Comparison of ENCODE assay signal across 8 cellular contexts in the genomic region with DNA sequence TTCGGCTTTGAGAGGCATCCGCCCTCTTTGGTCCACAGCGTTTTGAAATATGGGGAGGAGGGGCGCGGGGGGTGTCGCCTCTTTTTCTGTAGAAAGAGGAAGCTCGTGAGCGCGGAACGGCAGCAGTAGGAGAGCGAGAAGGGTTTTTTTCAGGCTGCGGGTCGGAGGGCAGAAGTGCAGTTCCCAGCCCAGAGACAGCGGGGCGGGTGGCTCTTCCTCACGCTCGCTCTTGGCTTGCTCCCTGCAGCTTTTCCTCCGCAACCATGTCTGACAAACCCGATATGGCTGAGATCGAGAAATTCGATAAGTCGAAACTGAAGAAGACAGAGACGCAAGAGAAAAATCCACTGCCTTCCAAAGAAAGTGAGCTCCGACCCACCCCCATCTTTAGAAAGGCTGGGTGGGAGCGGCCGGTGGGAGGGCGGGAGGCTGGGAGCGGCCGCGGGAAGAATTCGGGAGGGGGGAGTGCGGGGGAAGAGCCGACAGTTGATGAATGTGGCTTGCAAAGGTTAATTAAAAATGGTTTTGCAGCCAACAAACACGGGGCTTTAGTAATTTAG. TPM values are rescaled to one million over a fixed set of nuclear protein-coding genes. Genes with fewer than 3 reads are reported as not detected.
DNase-seq lines count a peak whose midpoint lies in the region; ATAC-seq and TF ChIP-seq lines count a peak whose summit lies in the region.

No MANE protein-coding gene starts in this region.

- TF ChIP-seq POLR2A in ovary (IDR thresholded peaks at IDR 0.05) = no peak

- H3K27ac Mint-ChIP-seq in activated naive CD4-positive, alpha-beta T cell treated with anti-CD3 and anti-CD28 coated beads, Interleukin-2, amount 50 U/mL, for 24 hours = peak overlapping the region; percentile 98

- ATAC-seq in Right ventricle myocardium superior (ENCODE audit: poor library complexity) = peak; percentile 26
- ATAC-seq in GM18907 (IDR thresholded peaks at IDR 0.05; ENCODE audit: unreplicated experiment) = no peak

- no peaks in the 10 kb centered on the region for H3K9me3 ChIP-seq in ovary

- no peaks in the 10 kb centered on the region for H3K27me3 Mint-ChIP-seq in activated naive CD4-positive, alpha-beta T cell treated with anti-CD3 and anti-CD28 coated beads, Interleukin-2, amount 50 U/mL, for 24 hours

- TF ChIP-seq EP300 in ovary (IDR thresholded peaks at IDR 0.05) = no peak

- 18 to 28% (median 25%) methylated on average over 34 of the region's 34 CpGs for WGBS in ovary, 3 donors

- H3K9me3 Mint-ChIP-seq in activated naive CD4-positive, alpha-beta T cell treated with anti-CD3 and anti-CD28 coated beads, Interleukin-2, amount 50 U/mL, for 24 hours = no peaks in the 10 kb centered on the region

- peaks cover 16% of the 10 kb centered on the region for H3K36me3 Mint-ChIP-seq in activated naive CD4-positive, alpha-beta T cell treated with anti-CD3 and anti-CD28 coated beads, Interleukin-2, amount 50 U/mL, for 24 hours

- H3K4me3 ChIP-seq in ovary = peak overlapping the region; percentile 54

- peak overlapping the region; percentile 84 to 90 for H3K27ac ChIP-seq in ovary

- H3K27me3 ChIP-seq in ovary = no peaks in the 10 kb centered on the region

- H3K4me1 ChIP-seq in ovary (ENCODE audit: insufficient read depth) = peaks cover 1% of the 10 kb centered on the region

- H3K4me1 Mint-ChIP-seq in activated naive CD4-positive, alpha-beta T cell treated with anti-CD3 and anti-CD28 coated beads, Interleukin-2, amount 50 U/mL, for 24 hours = peaks cover 23% of the 10 kb centered on the region

- peak in 2 of 3 experiments; percentile 76 to 90 for DNase-seq in NCI-H1417 (lab: John Stamatoyannopoulos, UW)
- DNase-seq in NCI-H1417 treated with DMSO at 0.1 percent for 48 hours (lab: John Stamatoyannopoulos, UW) = no peak
- peak; percentile 25 for DNase-seq in NCI-H526 treated with DMSO at 0.1 percent for 48 hours (lab: John Stamatoyannopoulos, UW)
- peak; percentile 66 for DNase-seq in Right ventricle myocardium superior
- peak; percentile 43 to 56 (median 47) for DNase-seq in ovary
- no peak for DNase-seq in central memory CD4-positive, alpha-beta T cell

- intact Hi-C loops in Right ventricle myocardium superior (cut with DNase I) (no loop called here), ovary (cut with DNase I) (loop anchor here in 2 of 4 donors (10.0 kb wide), 3 partner anchors 119 to 509 kb away; no protein-coding TSS in a partner anchor)

- H3K4me3 Mint-ChIP-seq in activated naive CD4-positive, alpha-beta T cell treated with anti-CD3 and anti-CD28 coated beads, Interleukin-2, amount 50 U/mL, for 24 hours = peak overlapping the region; percentile 98

- no peaks in the 10 kb centered on the region for H3K36me3 ChIP-seq in ovary

- TF ChIP-seq CTCF in ovary (IDR thresholded peaks at IDR 0.05) = no peak

RNA-seq across cellular contexts. Expression of a gene that starts 1.2 kb away (rescaled TPM):
- total RNA-seq in Right ventricle myocardium superior (875 TPM), ovary (1,000 to 10,000 TPM; 1,993 to 2,559 (median 2,105) TPM)
- polyA plus RNA-seq in ovary = 1,000 to 10,000 TPM; 3,725 to 5,006 TPM

Comparison
In these comparisons a context has a peak if more than half of its experiments do, and no peak if none do; other contexts are left out.
1. DNase-seq: peak in NCI-H1417 (2 of 3), NCI-H526 treated with DMSO at 0.1 percent for 48 hours (single experiment), Right ventricle myocardium superior (single experiment) and ovary (5 of 5); none in NCI-H1417 treated with DMSO at 0.1 percent for 48 hours (single experiment) and central memory CD4-positive, alpha-beta T cell (single experiment).